16 cellular contexts compared by ENCODE assay signal in the genomic region with DNA sequence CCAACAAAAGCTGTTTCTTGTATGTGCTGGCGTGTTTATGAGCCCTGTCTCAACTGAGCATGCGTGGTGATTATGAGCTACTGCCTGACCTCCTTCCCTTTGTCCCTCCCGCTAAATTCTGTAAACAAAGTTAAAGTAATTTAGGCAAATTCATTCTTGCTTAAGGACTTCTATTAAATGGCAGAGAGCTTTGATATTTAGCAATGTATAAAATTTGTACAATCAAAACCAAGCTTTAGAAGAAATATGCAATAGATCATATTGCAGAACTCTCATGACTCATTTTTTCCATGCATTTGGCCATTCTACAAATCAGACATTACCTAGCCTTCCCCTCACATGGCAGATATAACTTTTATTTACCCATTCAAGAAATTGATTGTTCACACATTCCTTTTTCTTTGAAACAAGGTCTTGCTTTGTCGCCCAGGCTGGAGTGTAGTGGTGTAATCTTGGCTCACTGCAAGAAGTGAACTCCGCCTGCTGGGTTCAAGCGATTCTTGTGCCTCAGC. TPM values are rescaled to one million over a fixed set of nuclear protein-coding genes. Genes with fewer than 3 reads are reported as not detected.
DNase-seq lines count a peak whose midpoint lies in the region; ATAC-seq, FAIRE-seq and TF ChIP-seq lines count a peak whose summit lies in the region.
"Had no signal": no experiment of that assay in that cellular context is flagged by ENCODE, and none has a peak within 500 bp of the region (broad histone marks: within the 10 kb centered on the region; RNA-seq: fewer than 3 reads in every experiment).

No MANE protein-coding gene starts in this region.

- peaks cover 56% of the 10 kb centered on the region for H3K4me1 ChIP-seq in HepG2 (ENCODE audit: insufficient read depth, low read length)

- POLR2A ChIA-PET in HepG2 (lab: Yijun Ruan, JAX), result interaction anchor here (0.8 to 1.5 kb wide), 5 partner anchors 11 to 153 kb away, joined by 3 to 7 read pairs (median 4); a partner anchor contains a TSS

- peaks cover 4% of the 10 kb centered on the region for H3K4me1 Mint-ChIP-seq in activated naive CD8-positive, alpha-beta T cell treated with anti-CD3 and anti-CD28 coated beads, Interleukin-2, amount 50 U/mL, for 24 hours
- peaks cover 8% of the 10 kb centered on the region for H3K4me1 Mint-ChIP-seq in activated naive CD8-positive, alpha-beta T cell treated with anti-CD3 and anti-CD28 coated beads for 36 hours
- H3K4me1 Mint-ChIP-seq in type B pancreatic cell (ENCODE audit: unreplicated experiment), result peaks cover 51% of the 10 kb centered on the region

- no peak overlapping the region for H3K4me3 ChIP-seq in cardiac fibroblast (replicated peaks in 1 of 2; ENCODE audit: low read depth in 2 of 2, low read length in 2 of 2)
- H3K4me3 ChIP-seq in HepG2 (replicated peaks in 1 of 3; ENCODE audit: insufficient read depth in 1 of 3, low read depth in 2 of 3, low read length in 3 of 3), result no peak overlapping the region
- H3K4me3 ChIP-seq: left ventricle myocardium inferior had no signal

- FAIRE-seq in HepG2 (lab: Jason Lieb, UNC), result no peak

- CTCF ChIA-PET in HepG2 (lab: Yijun Ruan, JAX; ENCODE audit: low intra/inter-chr PET ratio, low total read pairs), result no interaction called here

- no TSS peak for BruUV-seq in HepG2 (replicated peaks; lab: Mats Ljungman, UMichigan)

- no peak overlapping the region for H3K9ac ChIP-seq in HepG2 (ENCODE audit: insufficient read depth, low read depth, low read length)

- TF ChIP-seq CTCF in cardiac fibroblast (IDR thresholded peaks at IDR 0.05; ENCODE audit: low read depth, low read length), result no peak
- TF ChIP-seq CTCF in HepG2 (CRISPR knock-in tag; IDR thresholded peaks at IDR 0.05), result no peak
- no peak for TF ChIP-seq CTCF in type B pancreatic cell (conservative IDR thresholded peaks at IDR 0.05)

- peaks cover 0 to under 1% of the 10 kb centered on the region in 2 experiments; a peak in 1 of 5 replicates for H3K27me3 ChIP-seq in HepG2 (ENCODE audit: control insufficient read depth in 1 of 2, insufficient read depth in 2 of 2, low read length in 2 of 2)
- H3K27me3 ChIP-seq: neutrophil had no signal

- H3K79me2 ChIP-seq in HepG2 (ENCODE audit: insufficient read depth, low read length), result no peaks in the 10 kb centered on the region

- TF ChIP-seq EP300 in HepG2 (IDR thresholded peaks at IDR 0.05; ENCODE audit: low read depth in 2 of 2, low read length in 2 of 2) (no peak), HepG2 (CRISPR knock-in tag; IDR thresholded peaks at IDR 0.05; ENCODE audit: borderline replicate concordance) (no peak)

- TF ChIP-seq RAD21 in HepG2 (CRISPR knock-in tag; IDR thresholded peaks at IDR 0.05), result no peak

- H3K36me3 ChIP-seq in HepG2 (replicated peaks in 1 of 2; ENCODE audit: control insufficient read depth in 1 of 2, insufficient read depth in 2 of 2, low read length in 2 of 2), result no peaks in the 10 kb centered on the region
- H3K36me3 ChIP-seq: left ventricle myocardium inferior, neutrophil had no signal

- H3K9me3 ChIP-seq in HepG2 (ENCODE audit: low read length), result no peaks in the 10 kb centered on the region
- H3K9me3 ChIP-seq: left ventricle myocardium inferior, neutrophil had no signal

- TF ChIP-seq POLR2A in HepG2 (IDR thresholded peaks at IDR 0.05; ENCODE audit: insufficient read depth in 1 of 2, low read depth in 2 of 2, low read length in 2 of 2), result no peak

- H3K27me3 Mint-ChIP-seq in activated naive CD8-positive, alpha-beta T cell treated with anti-CD3 and anti-CD28 coated beads, Interleukin-2, amount 50 U/mL, for 24 hours, result peaks cover 3% of the 10 kb centered on the region
- H3K27me3 Mint-ChIP-seq in activated naive CD8-positive, alpha-beta T cell treated with anti-CD3 and anti-CD28 coated beads for 36 hours, result peaks cover 7% of the 10 kb centered on the region
- no peaks in the 10 kb centered on the region for H3K27me3 Mint-ChIP-seq in type B pancreatic cell

- no peak for ATAC-seq in activated naive CD8-positive, alpha-beta T cell treated with anti-CD3 and anti-CD28 coated beads, Interleukin-2, amount 50 U/mL, for 24 hours
- ATAC-seq in HepG2 (no peak), HG03521 (IDR thresholded peaks at IDR 0.05; ENCODE audit: unreplicated experiment) (no peak), HG02763 (IDR thresholded peaks at IDR 0.05; ENCODE audit: unreplicated experiment) (no peak)
- ATAC-seq: activated CD8-positive, alpha-beta T cell treated with anti-CD3 and anti-CD28 coated beads for 36 hours had no signal

- H4K20me1 ChIP-seq in HepG2 (ENCODE audit: insufficient read depth, low read length), result no peaks in the 10 kb centered on the region

- H3K4me2 ChIP-seq in HepG2 (ENCODE audit: low read depth, low read length), result peak overlapping the region; percentile 18; the same call in 1 of the 2 replicates

- no peak overlapping the region for H2AFZ ChIP-seq in HepG2 (ENCODE audit: low read length)

- intact Hi-C loops in HepG2 (cut with micrococcal nuclease; ENCODE audit: unreplicated experiment), result loop anchor here (5.0 kb wide), 1 partner anchor 79 kb away; no protein-coding TSS in a partner anchor

- H3K27ac Mint-ChIP-seq in activated naive CD8-positive, alpha-beta T cell treated with anti-CD3 and anti-CD28 coated beads, Interleukin-2, amount 50 U/mL, for 24 hours, result peak overlapping the region; percentile 49
- no peak overlapping the region for H3K27ac Mint-ChIP-seq in activated naive CD8-positive, alpha-beta T cell treated with anti-CD3 and anti-CD28 coated beads for 36 hours
- H3K27ac Mint-ChIP-seq in type B pancreatic cell, result peak overlapping the region; percentile 30
- H3K27ac Mint-ChIP-seq: activated CD8-positive, alpha-beta T cell treated with anti-CD3 and anti-CD28 coated beads for 36 hours; activated naive CD4-positive, alpha-beta T cell treated with anti-CD3 and anti-CD28 coated beads for 36 hours had no signal

- 62% methylated on average over 6 of the region's 6 CpGs for WGBS in HepG2 (ENCODE audit: low lambda C conversion rate)

- no peak overlapping the region for H3K4me3 Mint-ChIP-seq in activated naive CD8-positive, alpha-beta T cell treated with anti-CD3 and anti-CD28 coated beads, Interleukin-2, amount 50 U/mL, for 24 hours
- no peak overlapping the region for H3K4me3 Mint-ChIP-seq in activated naive CD8-positive, alpha-beta T cell treated with anti-CD3 and anti-CD28 coated beads for 36 hours
- H3K4me3 Mint-ChIP-seq in type B pancreatic cell, result no peak overlapping the region
- H3K4me3 Mint-ChIP-seq: activated CD8-positive, alpha-beta T cell treated with anti-CD3 and anti-CD28 coated beads for 36 hours; activated naive CD4-positive, alpha-beta T cell treated with anti-CD3 and anti-CD28 coated beads for 36 hours had no signal

- H3K27ac ChIP-seq in HepG2 (ENCODE audit: extremely low read length, insufficient read depth, low read length), result no peak overlapping the region
- H3K27ac ChIP-seq: left ventricle myocardium inferior, neutrophil had no signal

- H3K9me3 Mint-ChIP-seq in activated naive CD8-positive, alpha-beta T cell treated with anti-CD3 and anti-CD28 coated beads, Interleukin-2, amount 50 U/mL, for 24 hours, result no peaks in the 10 kb centered on the region
- peaks cover under 1% of the 10 kb centered on the region for H3K9me3 Mint-ChIP-seq in activated naive CD8-positive, alpha-beta T cell treated with anti-CD3 and anti-CD28 coated beads for 36 hours
- H3K9me3 Mint-ChIP-seq in type B pancreatic cell, result peaks cover 2% of the 10 kb centered on the region
- H3K9me3 Mint-ChIP-seq: activated CD8-positive, alpha-beta T cell treated with anti-CD3 and anti-CD28 coated beads for 36 hours; activated naive CD4-positive, alpha-beta T cell treated with anti-CD3 and anti-CD28 coated beads for 36 hours had no signal

- no peak for DNase-seq in activated naive CD8-positive, alpha-beta T cell treated with anti-CD3 and anti-CD28 coated beads, Interleukin-2, amount 50 U/mL, for 24 hours
- no peak for DNase-seq in activated naive CD8-positive, alpha-beta T cell treated with anti-CD3 and anti-CD28 coated beads for 36 hours
- peak; percentile 66 to 74 for DNase-seq in cardiac fibroblast (ENCODE audit: low read depth in 2 of 2)
- no peak for DNase-seq in HepG2 (ENCODE audit: low spot score)
- no peak for DNase-seq in type B pancreatic cell (ENCODE audit: extremely low spot score, unreplicated experiment)
- DNase-seq in DMS53 treated with DMSO at 0.1 percent for 48 hours (lab: John Stamatoyannopoulos, UW; ENCODE audit: unreplicated experiment), result no peak
- DNase-seq: 8988T; activated CD8-positive, alpha-beta T cell treated with anti-CD3 and anti-CD28 coated beads for 36 hours; activated naive CD4-positive, alpha-beta T cell treated with anti-CD3 and anti-CD28 coated beads for 36 hours; hippocampal formation; left ventricle myocardium inferior; NCI-H1105 treated with DMSO at 0.1 percent for 48 hours; NCI-H526 treated with DMSO at 0.1 percent for 48 hours had no signal

- no peaks in the 10 kb centered on the region for H3K36me3 Mint-ChIP-seq in activated naive CD8-positive, alpha-beta T cell treated with anti-CD3 and anti-CD28 coated beads, Interleukin-2, amount 50 U/mL, for 24 hours (ENCODE audit: low read depth)
- H3K36me3 Mint-ChIP-seq in activated naive CD8-positive, alpha-beta T cell treated with anti-CD3 and anti-CD28 coated beads for 36 hours, result peaks cover 2% of the 10 kb centered on the region
- H3K36me3 Mint-ChIP-seq in type B pancreatic cell, result peaks cover 23% of the 10 kb centered on the region

- in situ Hi-C loops in HepG2 (cut with HindIII; ENCODE audit: extremely low pct_ligation_motif_present, low pct_unique_long_range_greater_than_20kb), result no loop called here

RNA-seq across cellular contexts. Expression of a gene that starts 18.2 kb away (rescaled TPM):
- 10 to 100 TPM; 38.2 to 39.1 TPM for total RNA-seq in activated naive CD8-positive, alpha-beta T cell treated with anti-CD3 and anti-CD28 coated beads for 36 hours
- total RNA-seq in HepG2 (2016; rRNA removed; fragmentation: Illumina TruSeq; extraction: Trizol), result 0.45 and 2.0 TPM in 2 replicates
- total RNA-seq in HepG2 (2016; cell fraction: cytosol; rRNA removed; fragmentation: Illumina TruSeq; extraction: Trizol; ENCODE audit: low read depth), result 0.79 and 0.81 TPM in 2 replicates
- total RNA-seq in HepG2 (2016; cell fraction: insoluble cytoplasmic fraction; rRNA removed; fragmentation: Illumina TruSeq; extraction: Trizol), result 0.83 and 1.8 TPM in 2 replicates
- 0.68 and 1.4 TPM in 2 replicates for total RNA-seq in HepG2 (2016; cell fraction: membrane; rRNA removed; fragmentation: Illumina TruSeq; extraction: Trizol)
- 1.2 and 2.0 TPM in 2 replicates for total RNA-seq in HepG2 (2016; cell fraction: nucleus; rRNA removed; fragmentation: Illumina TruSeq; extraction: Trizol)
- 5.8 and 11.4 TPM in 2 replicates for polyA plus RNA-seq in HepG2 (2011; rRNA removed)
- polyA plus RNA-seq in HepG2 (2011; cell fraction: cytosol; rRNA removed), result 8.5 and 9.3 TPM in 2 replicates
- 3.3 and 6.4 TPM in 2 replicates for polyA plus RNA-seq in HepG2 (2011; cell fraction: nucleus; rRNA removed)
- 18.9 and 24.8 TPM in 2 replicates for polyA plus RNA-seq in HepG2 (2012)
- 0.59 and 1.1 TPM in 2 replicates for polyA plus RNA-seq in HepG2 (2016; cell fraction: cytosol; fragmentation: Illumina TruSeq; extraction: Trizol; ENCODE audit: low read depth)
- 0.91 and 1.3 TPM in 2 replicates for polyA plus RNA-seq in HepG2 (2016; cell fraction: insoluble cytoplasmic fraction; fragmentation: Illumina TruSeq; extraction: Trizol; ENCODE audit: low read depth)
- polyA plus RNA-seq in HepG2 (2016; cell fraction: membrane; fragmentation: Illumina TruSeq; extraction: Trizol; ENCODE audit: low read depth), result 1.1 and 1.2 TPM in 2 replicates
- polyA plus RNA-seq in HepG2 (2016; cell fraction: nucleus; fragmentation: Illumina TruSeq; extraction: Trizol; ENCODE audit: insufficient read depth, low read depth), result 3.8 and 3.9 TPM in 2 replicates
- polyA minus RNA-seq in HepG2 (2011; rRNA and poly(A)+ RNA removed; ENCODE audit: low replicate concordance), result 0.19 and 1.9 TPM in 2 replicates
- polyA minus RNA-seq in HepG2 (2011; cell fraction: cytosol; rRNA and poly(A)+ RNA removed), result 1.7 and 3.2 TPM in 2 replicates
- 0.52 and 0.99 TPM in 2 replicates for polyA minus RNA-seq in HepG2 (2011; cell fraction: nucleus; rRNA and poly(A)+ RNA removed)
- total RNA-seq in type B pancreatic cell (ENCODE audit: low replicate concordance), result 121 and 252 TPM in 2 replicates

RNA-seq across cellular contexts. Expression of a gene that starts 43.9 kb away (rescaled TPM):
- not detected for total RNA-seq in activated naive CD8-positive, alpha-beta T cell treated with anti-CD3 and anti-CD28 coated beads for 36 hours
- total RNA-seq in HepG2 (2016; rRNA removed; fragmentation: Illumina TruSeq; extraction: Trizol) (not detected in 2 replicates), type B pancreatic cell (ENCODE audit: low replicate concordance) (51.0 and 245 TPM in 2 replicates)
- total RNA-seq in HepG2 (2016; cell fraction: cytosol; rRNA removed; fragmentation: Illumina TruSeq; extraction: Trizol; ENCODE audit: low read depth), result not detected in 2 replicates
- 0.02 TPM in 1 of 2 replicates, not detected in the other for total RNA-seq in HepG2 (2016; cell fraction: insoluble cytoplasmic fraction; rRNA removed; fragmentation: Illumina TruSeq; extraction: Trizol)
- not detected in 2 replicates for total RNA-seq in HepG2 (2016; cell fraction: membrane; rRNA removed; fragmentation: Illumina TruSeq; extraction: Trizol)
- not detected in 2 replicates for total RNA-seq in HepG2 (2016; cell fraction: nucleus; rRNA removed; fragmentation: Illumina TruSeq; extraction: Trizol)
- polyA plus RNA-seq in HepG2 (2011; rRNA removed), result 0.07 and 0.15 TPM in 2 replicates
- 0.05 TPM in 2 replicates for polyA plus RNA-seq in HepG2 (2011; cell fraction: cytosol; rRNA removed)
- 0.03 and 0.14 TPM in 2 replicates for polyA plus RNA-seq in HepG2 (2011; cell fraction: nucleus; rRNA removed)
- polyA plus RNA-seq in HepG2 (2012), result 0.11 TPM in 1 of 2 replicates, not detected in the other
- not detected in 2 replicates for polyA plus RNA-seq in HepG2 (2016; cell fraction: cytosol; fragmentation: Illumina TruSeq; extraction: Trizol; ENCODE audit: low read depth)
- polyA plus RNA-seq in HepG2 (2016; cell fraction: insoluble cytoplasmic fraction; fragmentation: Illumina TruSeq; extraction: Trizol; ENCODE audit: low read depth), result not detected in 2 replicates
- not detected in 2 replicates for polyA plus RNA-seq in HepG2 (2016; cell fraction: membrane; fragmentation: Illumina TruSeq; extraction: Trizol; ENCODE audit: low read depth)
- polyA plus RNA-seq in HepG2 (2016; cell fraction: nucleus; fragmentation: Illumina TruSeq; extraction: Trizol; ENCODE audit: insufficient read depth, low read depth), result not detected in 2 replicates
- 0.02 TPM in 1 of 2 replicates, not detected in the other for polyA minus RNA-seq in HepG2 (2011; rRNA and poly(A)+ RNA removed; ENCODE audit: low replicate concordance)
- polyA minus RNA-seq in HepG2 (2011; cell fraction: cytosol; rRNA and poly(A)+ RNA removed), result not detected in 2 replicates
- polyA minus RNA-seq in HepG2 (2011; cell fraction: nucleus; rRNA and poly(A)+ RNA removed), result under 0.01 TPM in 1 of 2 replicates, not detected in the other
- total RNA-seq: activated CD8-positive, alpha-beta T cell treated with anti-CD3 and anti-CD28 coated beads for 36 hours; activated naive CD4-positive, alpha-beta T cell treated with anti-CD3 and anti-CD28 coated beads for 36 hours had no signal

Comparison
In these comparisons a context has a peak if more than half of its experiments do, and no peak if none do; other contexts are left out.
1. DNase-seq: peak in cardiac fibroblast (2 of 2); none in activated naive CD8-positive, alpha-beta T cell treated with anti-CD3 and anti-CD28 coated beads, Interleukin-2, amount 50 U/mL, for 24 hours (single experiment), activated naive CD8-positive, alpha-beta T cell treated with anti-CD3 and anti-CD28 coated beads for 36 hours (single experiment), HepG2 (single experiment), type B pancreatic cell (single experiment) and DMS53 treated with DMSO at 0.1 percent for 48 hours (single experiment).
2. RNA of a gene that starts 18.2 kb away (total RNA-seq): 121 to 252 TPM in type B pancreatic cell and 38.2 to 39.1 TPM in activated naive CD8-positive, alpha-beta T cell treated with anti-CD3 and anti-CD28 coated beads for 36 hours; 0.45 to 2.0 TPM in HepG2; every median in the first group is over 10 times any median in the second.
3. RNA of a gene that starts 43.9 kb away (total RNA-seq): 51.0 to 245 TPM in type B pancreatic cell; not detected in activated naive CD8-positive, alpha-beta T cell treated with anti-CD3 and anti-CD28 coated beads for 36 hours and 0.02 TPM in HepG2; every median in the first group is over 10 times any median in the second.